ENCODE assay signal across 11 cellular contexts in the genomic region with DNA sequence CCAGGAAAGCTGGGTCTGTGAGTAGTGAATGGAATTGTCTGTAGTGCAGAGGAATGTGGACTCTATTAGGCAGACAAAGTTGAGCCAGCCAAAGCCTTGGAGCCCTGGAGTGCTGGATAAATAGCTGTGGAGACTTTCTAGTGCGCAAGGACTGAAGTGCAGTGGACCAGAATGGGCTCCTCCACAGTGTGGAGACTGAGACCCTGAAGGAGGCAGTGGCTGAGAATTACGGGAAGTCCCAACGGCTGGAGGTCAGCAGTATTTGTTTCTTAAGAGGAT. TPM values are rescaled to one million over a fixed set of nuclear protein-coding genes. Genes with fewer than 3 reads are reported as not detected.
DNase-seq lines count a peak whose midpoint lies in the region; ATAC-seq and TF ChIP-seq lines count a peak whose summit lies in the region.
"Had no signal": no experiment of that assay in that cellular context is flagged by ENCODE, and none has a peak within 500 bp of the region (broad histone marks: within the 10 kb centered on the region; RNA-seq: fewer than 3 reads in every experiment).

No MANE protein-coding gene starts in this region.

- H3K4me3 Mint-ChIP-seq in T-cell = peak overlapping the region; percentile 50 to 88 (median 76)
- H3K4me3 Mint-ChIP-seq: stimulated activated effector memory CD8-positive, alpha-beta T cell treated with anti-CD3 and anti-CD28 coated beads, Interleukin-12 subunit alpha, Interleukin-12 subunit beta, amount 100 ng/mL, for 72 hours had no signal

- no peaks in the 10 kb centered on the region for H3K79me2 ChIP-seq in mesendoderm (ENCODE audit: control insufficient read depth, insufficient read depth, low read length)

- H3K9me3 ChIP-seq in gastroesophageal sphincter (peaks cover 0 to 24% (median 0%) of the 10 kb centered on the region in 3 donors), prostate gland (no peaks in the 10 kb centered on the region)

- H3K36me3 ChIP-seq in gastroesophageal sphincter = peaks cover 0 to 42% of the 10 kb centered on the region in 2 donors
- H3K36me3 ChIP-seq in prostate gland = peaks cover 0 to 3% of the 10 kb centered on the region in 2 donors
- no peaks in the 10 kb centered on the region for H3K36me3 ChIP-seq in mesendoderm (ENCODE audit: control insufficient read depth, insufficient read depth, low read length)

- H3K56ac ChIP-seq in mesendoderm (ENCODE audit: low read length) = no peak overlapping the region

- intact Hi-C loops in prostate gland (cut with DNase I) = no loop called here

- POLR2A ChIA-PET in T-cell (lab: Charles Lee) = no interaction called here

- H3K27me3 ChIP-seq in gastroesophageal sphincter (no peaks in the 10 kb centered on the region), prostate gland (replicated peaks; ENCODE audit: insufficient read depth) (no peaks in the 10 kb centered on the region), mesendoderm (ENCODE audit: insufficient read depth, low read length, poor library complexity) (no peaks in the 10 kb centered on the region)

- H3K9ac ChIP-seq in mesendoderm (ENCODE audit: low read length) = no peak overlapping the region

- DNase-seq in AG08395 (ENCODE audit: low spot score) = peak; percentile 14
- no peak for DNase-seq in T-cell
- DNase-seq in prostate gland (ENCODE audit: low spot score) = no peak
- DNase-seq in effector CD8-positive, alpha-beta T cell (lab: John Stamatoyannopoulos, UW) = no peak
- no peak for DNase-seq in mesendoderm
- DNase-seq: MM.1S, T-helper 1 cell had no signal

- H3K27me3 Mint-ChIP-seq in T-cell = peaks cover 32 to 41% of the 10 kb centered on the region in 2 donors

- H3K9me3 Mint-ChIP-seq in T-cell = peaks cover 4 to 18% (median 15%) of the 10 kb centered on the region in 3 donors

- TF ChIP-seq POLR2A in gastroesophageal sphincter (IDR thresholded peaks at IDR 0.05) (no peak), prostate gland (IDR thresholded peaks at IDR 0.05) (no peak)

- 43 to 53% methylated on average over 3 of the region's 3 CpGs for WGBS in gastroesophageal sphincter (ENCODE audit: low coverage in 1 of 2), 2 donors
- WGBS in prostate gland = 83% methylated on average over 3 of the region's 3 CpGs
- WGBS in mesendoderm (ENCODE audit: extremely low coverage, insufficient coverage, low lambda C conversion rate) = no CpG with 5 or more reads among the region's 3 CpGs

- ATAC-seq in T-cell (replicated peaks in 1 of 4) = no peak
- no peak for ATAC-seq in gastroesophageal sphincter
- ATAC-seq in GM21737 (IDR thresholded peaks at IDR 0.05; ENCODE audit: unreplicated experiment) = no peak
- no peak for ATAC-seq in HG02938 (IDR thresholded peaks at IDR 0.05; ENCODE audit: unreplicated experiment)

- no peak overlapping the region for H3K4me2 ChIP-seq in mesendoderm (ENCODE audit: low read length)

- TF ChIP-seq EP300 in gastroesophageal sphincter (IDR thresholded peaks at IDR 0.05) = no peak

- H3K18ac ChIP-seq in mesendoderm (ENCODE audit: low read length) = no peak overlapping the region

- H2BK15ac ChIP-seq in mesendoderm (replicated peaks; ENCODE audit: low read depth) = no peak overlapping the region

- no peaks in the 10 kb centered on the region for H3K79me1 ChIP-seq in mesendoderm (ENCODE audit: low read length)

- TF ChIP-seq CTCF in gastroesophageal sphincter (IDR thresholded peaks at IDR 0.05) = no peak
- no peak for TF ChIP-seq CTCF in prostate gland (IDR thresholded peaks at IDR 0.05)

- H4K8ac ChIP-seq in mesendoderm (ENCODE audit: low read depth, low read length) = no peak overlapping the region

- H3K4ac ChIP-seq in mesendoderm (ENCODE audit: low read depth, low read length) = no peak overlapping the region

- no peak overlapping the region for H2BK120ac ChIP-seq in mesendoderm (ENCODE audit: low read depth, low read length)

- H3K4me3 ChIP-seq in gastroesophageal sphincter (peak overlapping the region; percentile 47 to 82), prostate gland (peak overlapping the region; percentile 48 to 51), mesendoderm (ENCODE audit: low read length) (no peak overlapping the region)

- peaks cover 18% of the 10 kb centered on the region for H3K36me3 Mint-ChIP-seq in T-cell
- H3K36me3 Mint-ChIP-seq: stimulated activated effector memory CD8-positive, alpha-beta T cell treated with anti-CD3 and anti-CD28 coated beads, Interleukin-12 subunit alpha, Interleukin-12 subunit beta, amount 100 ng/mL, for 72 hours had no signal

- H3K23ac ChIP-seq in mesendoderm (ENCODE audit: low read length) = no peak overlapping the region

- peaks cover 0 to 27% (median 6%) of the 10 kb centered on the region in 3 donors for H3K4me1 ChIP-seq in gastroesophageal sphincter
- H3K4me1 ChIP-seq in prostate gland (replicated peaks) = peaks cover 3% of the 10 kb centered on the region
- no peaks in the 10 kb centered on the region for H3K4me1 ChIP-seq in mesendoderm (ENCODE audit: control insufficient read depth, low read depth, low read length)

- H2BK5ac ChIP-seq in mesendoderm (ENCODE audit: low read length) = no peak overlapping the region

- H3K27ac Mint-ChIP-seq in T-cell = peak overlapping the region; percentile 28 to 42
- H3K27ac Mint-ChIP-seq: stimulated activated effector memory CD8-positive, alpha-beta T cell treated with anti-CD3 and anti-CD28 coated beads, Interleukin-12 subunit alpha, Interleukin-12 subunit beta, amount 100 ng/mL, for 72 hours had no signal

- H2AK5ac ChIP-seq in mesendoderm (ENCODE audit: low read length) = no peak overlapping the region

- H3K4me1 Mint-ChIP-seq in T-cell = peaks cover 13 to 19% (median 15%) of the 10 kb centered on the region in 3 donors

- H3K27ac ChIP-seq in gastroesophageal sphincter = peak overlapping the region in 3 of 4 donors; percentile 85 to 88 (median 86)
- H3K27ac ChIP-seq in prostate gland = no peak overlapping the region
- no peak overlapping the region for H3K27ac ChIP-seq in mesendoderm (ENCODE audit: low read depth, low read length)

- no peak overlapping the region for H4K5ac ChIP-seq in mesendoderm (ENCODE audit: low read length)

- CTCF ChIA-PET in T-cell (lab: Charles Lee) = no interaction called here

RNA-seq across cellular contexts. Expression of gene ZNF662, which starts 0.9 kb away (rescaled TPM):
- total RNA-seq in T-cell = 1 to 10 TPM in 4 of 5 donors, under 1 TPM in 1; 0.92 to 8.8 (median 3.7) TPM
- 10 to 100 TPM in 2 of 4 donors, 1 to 10 TPM in 2; 4.3 to 18.2 (median 10.3) TPM for total RNA-seq in gastroesophageal sphincter
- total RNA-seq in prostate gland = 10 to 100 TPM in 1 of 2 donors, 1 to 10 TPM in 1; 8.6 to 15.5 TPM
- polyA plus RNA-seq in mesendoderm (2013, experiment 1 of 2) = 0.10 TPM
- polyA plus RNA-seq in mesendoderm (2013, experiment 2 of 2) = 0.08 TPM

RNA-seq across cellular contexts. Expression of gene CYP8B1, which starts 31.2 kb away (rescaled TPM):
- under 1 TPM in 3 of 5 donors, not detected in 2; 0.09 to 0.23 (median 0.13) TPM for total RNA-seq in T-cell
- total RNA-seq in gastroesophageal sphincter = not detected
- not detected for total RNA-seq in prostate gland
- polyA plus RNA-seq in mesendoderm (2013, experiment 1 of 2) = 0.01 TPM
- not detected for polyA plus RNA-seq in mesendoderm (2013, experiment 2 of 2)

Comparison
In these comparisons a context has a peak if more than half of its experiments do, and no peak if none do; other contexts are left out.
1. H3K27ac ChIP-seq: peak in gastroesophageal sphincter (3 of 4); none in prostate gland (0 of 2) and mesendoderm (single experiment).